ENCODE assay signal across 16 cellular contexts in the genomic region with DNA sequence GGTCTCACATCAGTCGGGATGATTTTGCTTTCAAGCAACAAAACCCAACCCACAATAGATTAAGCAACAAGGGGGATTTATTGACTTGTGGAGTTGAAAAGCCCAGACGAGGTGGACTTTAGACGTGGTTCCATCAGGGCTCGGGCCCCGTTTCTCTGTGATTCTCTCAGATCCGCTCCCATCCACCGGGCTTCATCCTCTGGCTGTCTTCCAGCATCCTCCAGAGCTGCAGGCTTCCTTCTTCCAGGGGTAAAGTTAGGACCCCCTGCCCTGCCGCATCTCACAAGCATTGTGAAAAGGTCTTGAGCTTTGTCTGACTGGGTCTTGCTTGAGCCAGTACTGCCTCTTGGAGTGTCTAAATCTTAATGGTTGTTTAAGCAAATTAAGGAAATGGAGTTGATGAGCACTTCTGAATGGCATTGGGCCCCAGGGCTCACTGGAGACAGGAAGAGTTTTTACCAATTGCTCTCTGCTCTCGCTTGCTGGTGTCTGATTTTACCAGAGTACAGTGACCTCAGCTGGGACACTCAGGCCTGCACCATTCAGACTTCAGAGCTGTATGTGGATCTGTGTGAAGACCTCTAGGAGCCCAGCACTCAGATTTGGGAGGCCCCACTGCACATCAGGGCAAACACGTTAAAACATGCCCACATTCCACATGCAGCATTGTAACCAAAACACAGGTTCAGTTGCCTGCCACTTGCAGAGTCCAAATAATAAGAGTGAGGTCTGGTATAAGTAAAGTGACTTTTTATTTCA. TPM values are rescaled to one million over a fixed set of nuclear protein-coding genes. Genes with fewer than 3 reads are reported as not detected.
DNase-seq lines count a peak whose midpoint lies in the region; ATAC-seq, FAIRE-seq and TF ChIP-seq lines count a peak whose summit lies in the region.
"Had no signal": no experiment of that assay in that cellular context is flagged by ENCODE, and none has a peak within 500 bp of the region (broad histone marks: within the 10 kb centered on the region; RNA-seq: fewer than 3 reads in every experiment).

No MANE protein-coding gene starts in this region.

- ATAC-seq in GM23338, result no peak
- ATAC-seq: lower lobe of right lung; natural killer cell treated with Interleukin-12 subunit alpha and Interleukin-12 subunit beta and Interleukin-15 and Interleukin-18, amount 100 ng/mL, for 72 hours; T-cell had no signal

- TF ChIP-seq CTCF in GM23338 (conservative IDR thresholded peaks at IDR 0.05; ENCODE audit: low read depth in 2 of 2), result no peak
- TF ChIP-seq CTCF in Peyer's patch (IDR thresholded peaks at IDR 0.05), result no peak

- H3K27me3 Mint-ChIP-seq in GM23338 (ENCODE audit: insufficient read depth, low read depth, poor library complexity), result peaks cover 35% of the 10 kb centered on the region
- H3K27me3 Mint-ChIP-seq: activated naive CD4-positive, alpha-beta T cell treated with anti-CD3 and anti-CD28 coated beads, Interleukin-2, amount 50 U/mL, for 24 hours; T-cell had no signal

- H2BK5ac ChIP-seq in neuronal stem cell (ENCODE audit: low read length), result no peak overlapping the region

- H3K79me2 ChIP-seq in GM23338 (replicated peaks; ENCODE audit: insufficient read depth), result no peaks in the 10 kb centered on the region

- TF ChIP-seq POLR2A in Peyer's patch (IDR thresholded peaks at IDR 0.05), result no peak

- no peaks in the 10 kb centered on the region for H3F3A ChIP-seq in GM23338 (replicated peaks; ENCODE audit: low read depth)

- H3K27me3 ChIP-seq in GM23338 (ENCODE audit: insufficient read depth) (peaks cover 2% of the 10 kb centered on the region; the same call in 1 of the 2 replicates), Peyer's patch (no peaks in the 10 kb centered on the region), esophagus (ENCODE audit: control insufficient read depth in 1 of 2, insufficient read depth in 2 of 2, low read length in 2 of 2) (no peaks in the 10 kb centered on the region), neuronal stem cell (ENCODE audit: control insufficient read depth in 3 of 3, insufficient read depth in 3 of 3, low read depth in 1 of 3, low read length in 3 of 3) (peaks cover 0 to 2% (median 0%) of the 10 kb centered on the region in 3 experiments)
- H3K27me3 ChIP-seq: BE2C had no signal

- H3K27ac ChIP-seq in GM23338 (ENCODE audit: low read depth) (no peak overlapping the region), Peyer's patch (peak overlapping the region in 1 of 4 donors; percentile 59), esophagus (ENCODE audit: low read depth in 2 of 2, low read length in 1 of 2) (peak overlapping the region; percentile 51 to 60), neuronal stem cell (replicated peaks; ENCODE audit: low read length) (no peak overlapping the region)
- H3K27ac ChIP-seq: lower lobe of right lung had no signal

- no peak overlapping the region for H2AK5ac ChIP-seq in neuronal stem cell (ENCODE audit: low read depth, low read length)

- no peaks in the 10 kb centered on the region for H4K20me1 ChIP-seq in GM23338 (replicated peaks; ENCODE audit: insufficient read depth)

- H3K79me1 ChIP-seq in neuronal stem cell (ENCODE audit: low read depth, low read length), result no peaks in the 10 kb centered on the region

- FAIRE-seq in frontal cortex (lab: Jason Lieb, UNC), result no peak

- H3K23ac ChIP-seq in neuronal stem cell (ENCODE audit: low read depth, low read length, poor library complexity), result no peak overlapping the region

- H3K36me3 ChIP-seq in GM23338 (ENCODE audit: insufficient read depth), result no peaks in the 10 kb centered on the region
- H3K36me3 ChIP-seq in Peyer's patch, result no peaks in the 10 kb centered on the region
- no peaks in the 10 kb centered on the region for H3K36me3 ChIP-seq in esophagus (ENCODE audit: control insufficient read depth in 2 of 2, insufficient read depth in 2 of 2, low read length in 1 of 2)
- no peaks in the 10 kb centered on the region for H3K36me3 ChIP-seq in neuronal stem cell (replicated peaks in 1 of 2; ENCODE audit: control insufficient read depth in 2 of 2, insufficient read depth in 2 of 2, low read length in 2 of 2)
- H3K36me3 ChIP-seq: BE2C, lower lobe of right lung had no signal

- no peak overlapping the region for H3K18ac ChIP-seq in neuronal stem cell (ENCODE audit: low read length)

- H2AFZ ChIP-seq in GM23338 (0 out of 2 replicates have a peak overlapping the region, but pooled peaks have one; percentile 14), neuronal stem cell (ENCODE audit: low read length) (peak overlapping the region; percentile 66)

- H3K9ac ChIP-seq in neuronal stem cell (ENCODE audit: low read depth, low read length, poor library complexity), result no peak overlapping the region

- no peak overlapping the region for H2BK15ac ChIP-seq in neuronal stem cell (ENCODE audit: low read length)

- H3K4me1 ChIP-seq in GM23338 (ENCODE audit: insufficient read depth), result no peaks in the 10 kb centered on the region
- peaks cover 0 to 16% (median 0%) of the 10 kb centered on the region in 4 donors for H3K4me1 ChIP-seq in Peyer's patch
- peaks cover 0 to 8% of the 10 kb centered on the region in 2 donors for H3K4me1 ChIP-seq in esophagus (ENCODE audit: control insufficient read depth in 2 of 2, insufficient read depth in 2 of 2, low read length in 1 of 2)
- H3K4me1 ChIP-seq in neuronal stem cell (ENCODE audit: control insufficient read depth in 2 of 2, insufficient read depth in 1 of 2, low read depth in 1 of 2, low read length in 2 of 2), result peaks cover 0 to 4% of the 10 kb centered on the region in 2 donors
- H3K4me1 ChIP-seq: BE2C had no signal

- no peaks in the 10 kb centered on the region for H3K9me3 ChIP-seq in Peyer's patch
- H3K9me3 ChIP-seq in esophagus (ENCODE audit: control insufficient read depth in 2 of 2, insufficient read depth in 1 of 2, low read depth in 1 of 2, low read length in 1 of 2), result no peaks in the 10 kb centered on the region
- no peaks in the 10 kb centered on the region for H3K9me3 ChIP-seq in neuronal stem cell (replicated peaks in 1 of 2; ENCODE audit: control insufficient read depth in 2 of 2, insufficient read depth in 1 of 2, low read depth in 1 of 2, low read length in 2 of 2)
- H3K9me3 ChIP-seq: BE2C, lower lobe of right lung had no signal

- peaks cover 1% of the 10 kb centered on the region; the same call in 2 of the 3 replicates for H3K36me3 Mint-ChIP-seq in GM23338 (ENCODE audit: low read depth)

- H3K4me3 ChIP-seq in GM23338, result no peak overlapping the region
- H3K4me3 ChIP-seq in Peyer's patch, result no peak overlapping the region
- no peak overlapping the region for H3K4me3 ChIP-seq in esophagus (ENCODE audit: low read depth in 1 of 2, low read length in 2 of 2)
- no peak overlapping the region for H3K4me3 ChIP-seq in neuronal stem cell (ENCODE audit: low read length in 2 of 2)
- H3K4me3 ChIP-seq: lower lobe of right lung had no signal

- H2BK12ac ChIP-seq in neuronal stem cell (ENCODE audit: low read length), result no peak overlapping the region

- H4K91ac ChIP-seq in neuronal stem cell (ENCODE audit: low read depth, low read length, poor library complexity), result no peak overlapping the region

- H3K9me2 ChIP-seq in GM23338 (ENCODE audit: insufficient read depth), result no peaks in the 10 kb centered on the region

- H3K14ac ChIP-seq in neuronal stem cell (ENCODE audit: low read length), result no peak overlapping the region

- 65 to 73% methylated on average over 10 of the region's 10 CpGs for WGBS in esophagus, 2 donors
- no CpG with 5 or more reads among the region's 10 CpGs for WGBS in neuronal stem cell (ENCODE audit: extremely low coverage in 2 of 2, insufficient read length in 2 of 2, insufficient replicate concordance in 1 of 2), 2 donors

- no peak overlapping the region for H3K4ac ChIP-seq in neuronal stem cell (ENCODE audit: low read length)

- no peak overlapping the region for H2BK120ac ChIP-seq in neuronal stem cell (ENCODE audit: low read depth, low read length)

- no peak overlapping the region for H3K4me3 Mint-ChIP-seq in GM23338
- H3K4me3 Mint-ChIP-seq: activated naive CD4-positive, alpha-beta T cell treated with anti-CD3 and anti-CD28 coated beads, Interleukin-2, amount 50 U/mL, for 24 hours; natural killer cell treated with Interleukin-12 subunit alpha and Interleukin-12 subunit beta and Interleukin-15 and Interleukin-18, amount 100 ng/mL, for 72 hours; T-cell had no signal

- H3K4me1 Mint-ChIP-seq in GM23338, result peaks cover 9% of the 10 kb centered on the region; the same call in 2 of the 3 replicates
- H3K4me1 Mint-ChIP-seq: activated naive CD4-positive, alpha-beta T cell treated with anti-CD3 and anti-CD28 coated beads, Interleukin-2, amount 50 U/mL, for 24 hours had no signal

- no peak overlapping the region for H3K27ac Mint-ChIP-seq in GM23338
- H3K27ac Mint-ChIP-seq: activated naive CD4-positive, alpha-beta T cell treated with anti-CD3 and anti-CD28 coated beads, Interleukin-2, amount 50 U/mL, for 24 hours; T-cell had no signal

- no peak for DNase-seq in GM23338 (ENCODE audit: low spot score)
- DNase-seq in Peyer's patch, result peak in 2 of 3 donors; percentile 51 to 63
- no peak for DNase-seq in neuronal stem cell (ENCODE audit: low spot score)
- DNase-seq in frontal cortex (ENCODE audit: low spot score in 2 of 2), result no peak
- DNase-seq in T-helper 2 cell, result no peak
- no peak for DNase-seq in SKM-1 treated with dmso at 0.1 percent for 144 hours (lab: John Stamatoyannopoulos, UW; ENCODE audit: unreplicated experiment)
- no peak for DNase-seq in DMS53 treated with DMSO at 0.1 percent for 48 hours (lab: John Stamatoyannopoulos, UW; ENCODE audit: unreplicated experiment)
- DNase-seq: BE2C; effector memory CD4-positive, alpha-beta T cell; foreskin melanocyte; lower lobe of right lung; NCI-H1694 treated with DMSO at 0.1 percent for 48 hours; T-cell had no signal

- no peak overlapping the region for H4K8ac ChIP-seq in neuronal stem cell (ENCODE audit: low read depth, low read length)

- H3K4me2 ChIP-seq in GM23338, result no peak overlapping the region
- no peak overlapping the region for H3K4me2 ChIP-seq in neuronal stem cell (ENCODE audit: insufficient read depth, low read length, poor library complexity, severe bottlenecking)

- peaks cover 5% of the 10 kb centered on the region for H3K9me3 Mint-ChIP-seq in GM23338
- H3K9me3 Mint-ChIP-seq: activated naive CD4-positive, alpha-beta T cell treated with anti-CD3 and anti-CD28 coated beads, Interleukin-2, amount 50 U/mL, for 24 hours; natural killer cell treated with Interleukin-12 subunit alpha and Interleukin-12 subunit beta and Interleukin-15 and Interleukin-18, amount 100 ng/mL, for 72 hours had no signal

RNA-seq across cellular contexts. Expression of a gene that starts 13.5 kb away (rescaled TPM):
- total RNA-seq in GM23338 (2014; rRNA removed; shearing (Covaris generic)), result 718 and 839 TPM in 2 replicates
- polyA plus RNA-seq in GM23338 (2016; fragmentation: Nextera tagmentation; extraction: Ambion mirVana) (2,531 and 2,750 TPM in 2 replicates), esophagus (1,000 to 10,000 TPM; 3,491 to 8,500 TPM)
- total RNA-seq in Peyer's patch (1,000 to 10,000 TPM; 3,399 to 5,471 (median 4,336) TPM), frontal cortex (254 TPM)
- 1,611 TPM for polyA plus RNA-seq in neuronal stem cell (2013, experiment 1 of 2)
- polyA plus RNA-seq in neuronal stem cell (2013, experiment 2 of 2), result 1,599 TPM

RNA-seq across cellular contexts. Expression of a gene that starts 30.8 kb away (rescaled TPM):
- 0.35 and 0.89 TPM in 2 replicates for total RNA-seq in GM23338 (2014; rRNA removed; shearing (Covaris generic))
- polyA plus RNA-seq in GM23338 (2016; fragmentation: Nextera tagmentation; extraction: Ambion mirVana) (0.44 and 0.75 TPM in 2 replicates), esophagus (1 to 10 TPM; 1.2 to 3.8 TPM)
- total RNA-seq in Peyer's patch (1 to 10 TPM in 3 of 4 donors, under 1 TPM in 1; 0.47 to 4.1 (median 2.3) TPM), frontal cortex (1.6 TPM)
- 0.11 TPM for polyA plus RNA-seq in neuronal stem cell (2013, experiment 1 of 2)
- polyA plus RNA-seq in neuronal stem cell (2013, experiment 2 of 2), result 0.10 TPM

Comparison
In these comparisons a context has a peak if more than half of its experiments do, and no peak if none do; other contexts are left out.
1. DNase-seq: peak in Peyer's patch (2 of 3); none in GM23338 (single experiment), neuronal stem cell (single experiment), frontal cortex (0 of 2), T-helper 2 cell (0 of 5), SKM-1 treated with dmso at 0.1 percent for 144 hours (single experiment) and DMS53 treated with DMSO at 0.1 percent for 48 hours (single experiment).
2. H3K27ac ChIP-seq: peak in esophagus (2 of 2); none in GM23338 (single experiment) and neuronal stem cell (single experiment).